In genomic region chr1:10774615-10775310, GRCh38 we compare ENCODE assay signal across 19 cellular contexts. TPM values are rescaled to one million over a fixed set of nuclear protein-coding genes. Genes with fewer than 3 reads are reported as not detected.
DNase-seq lines count a peak whose midpoint lies in the region; FAIRE-seq and TF ChIP-seq lines count a peak whose summit lies in the region.
"Had no signal": no experiment of that assay in that cellular context is flagged by ENCODE, and none has a peak within 500 bp of the region (broad histone marks: within the 10 kb centered on the region; RNA-seq: fewer than 3 reads in every experiment).

No MANE protein-coding gene starts in this region.

- no peaks in the 10 kb centered on the region for H3K9me2 ChIP-seq in OCI-LY7 (ENCODE audit: insufficient read depth, low read length)

- TF ChIP-seq CTCF in C4-2B (conservative IDR thresholded peaks at IDR 0.05) (no peak), VCaP (conservative IDR thresholded peaks at IDR 0.05) (no peak), keratinocyte (optimal IDR thresholded peaks at IDR 0.05 in 1 of 3, IDR thresholded peaks at IDR 0.05 in 1 of 3, conservative IDR thresholded peaks at IDR 0.05 in 1 of 3; ENCODE audit: extremely low read depth in 1 of 3, insufficient read depth in 2 of 3, low read length in 3 of 3) (no peak), OCI-LY7 (conservative IDR thresholded peaks at IDR 0.05; ENCODE audit: low read length) (no peak)

- H3K4me3 ChIP-seq in keratinocyte (ENCODE audit: control insufficient read depth in 2 of 3, extremely low read depth in 1 of 3, insufficient read depth in 2 of 3, low read depth in 1 of 3, low read length in 3 of 3) (peak overlapping the region in 2 of 3 experiments; percentile 49 to 52), rectal smooth muscle tissue (ENCODE audit: low read length) (no peak overlapping the region), OCI-LY7 (ENCODE audit: low read depth, low read length, poor library complexity, severe bottlenecking) (no peak overlapping the region)
- H3K4me3 ChIP-seq: SK-N-MC had no signal

- BruUV-seq in OCI-LY7 (replicated peaks; lab: Mats Ljungman, UMichigan), result no TSS peak

- H4K20me1 ChIP-seq in keratinocyte (ENCODE audit: control insufficient read depth, extremely low read depth, insufficient read depth, low read length), result no peaks in the 10 kb centered on the region
- no peaks in the 10 kb centered on the region for H4K20me1 ChIP-seq in OCI-LY7 (ENCODE audit: insufficient read depth, low read length)

- H3K4me1 ChIP-seq in keratinocyte (ENCODE audit: control insufficient read depth, extremely low read depth, insufficient read depth, low read length) (peaks cover 51% of the 10 kb centered on the region), rectal smooth muscle tissue (ENCODE audit: control insufficient read depth, insufficient read depth, low read length) (peaks cover 13% of the 10 kb centered on the region), OCI-LY7 (ENCODE audit: insufficient read depth, low read length, poor library complexity, severe bottlenecking) (no peaks in the 10 kb centered on the region)
- H3K4me1 ChIP-seq: BE2C had no signal

- no peaks in the 10 kb centered on the region for H3K9me1 ChIP-seq in keratinocyte (ENCODE audit: control insufficient read depth, extremely low read depth, insufficient read depth, low read length)

- H3K27me3 ChIP-seq in keratinocyte (ENCODE audit: control insufficient read depth, extremely low read depth, insufficient read depth, low read length), result no peaks in the 10 kb centered on the region
- H3K27me3 ChIP-seq in rectal smooth muscle tissue (ENCODE audit: control insufficient read depth, insufficient read depth, low read length), result no peaks in the 10 kb centered on the region
- H3K27me3 ChIP-seq: BE2C had no signal

- CTCF ChIA-PET in OCI-LY7 (lab: Charles Lee; ENCODE audit: unreplicated experiment), result no interaction called here

- POLR2A ChIA-PET in OCI-LY7 (lab: Charles Lee), result no interaction called here

- peak overlapping the region; percentile 46; the same call in 1 of the 2 replicates for H3K27ac ChIP-seq in C4-2B
- H3K27ac ChIP-seq in VCaP, result peak overlapping the region; percentile 80
- H3K27ac ChIP-seq in keratinocyte (ENCODE audit: control insufficient read depth, insufficient read depth, low read length), result no peak overlapping the region
- H3K27ac ChIP-seq in rectal smooth muscle tissue (ENCODE audit: low read depth, low read length), result peak overlapping the region; percentile 41
- no peak overlapping the region for H3K27ac ChIP-seq in OCI-LY7 (ENCODE audit: low read depth, low read length, poor library complexity, severe bottlenecking)
- H3K27ac ChIP-seq: RWPE1, SK-N-MC had no signal

- DNase-seq in keratinocyte (ENCODE audit: low read depth, low spot score) (no peak), OCI-LY7 (ENCODE audit: low spot score) (no peak), SIG-M5 treated with dmso at 0.1 percent for 504 hours (lab: John Stamatoyannopoulos, UW; ENCODE audit: unreplicated experiment) (no peak), NCI-H1048 (lab: John Stamatoyannopoulos, UW) (no peak), NCI-H2196 treated with DMSO at 0.1 percent for 48 hours (lab: John Stamatoyannopoulos, UW; ENCODE audit: unreplicated experiment) (no peak)
- DNase-seq: BE2C; CD8-positive, alpha-beta memory T cell; DMS 273 treated with DMSO at 0.1 percent for 48 hours; MV-4-11; NCI-H2107; NCI-H345; NCI-H526 treated with DMSO at 0.1 percent for 48 hours; OCI-M1 had no signal

- H3K79me2 ChIP-seq in keratinocyte (ENCODE audit: control insufficient read depth, insufficient read depth, low read length), result peaks cover 16% of the 10 kb centered on the region
- H3K79me2 ChIP-seq in OCI-LY7 (ENCODE audit: insufficient read depth, low read depth, low read length), result no peaks in the 10 kb centered on the region

- intact Hi-C loops in OCI-LY7 (cut with micrococcal nuclease; ENCODE audit: unreplicated experiment), result no loop called here

- FAIRE-seq in keratinocyte (lab: Jason Lieb, UNC), result peak; percentile 63
- FAIRE-seq: H54 had no signal

- H3K9ac ChIP-seq in keratinocyte (ENCODE audit: control insufficient read depth, extremely low read depth, insufficient read depth, low read length), result peak overlapping the region; percentile 26
- H3K9ac ChIP-seq in rectal smooth muscle tissue (ENCODE audit: low read length), result no peak overlapping the region

- dilution Hi-C loops in keratinocyte (cut with MboI; ENCODE audit: extremely low pct_ligation_motif_present, low sequenced_read_pairs), result no loop called here

- H3K4me2 ChIP-seq in keratinocyte (ENCODE audit: control insufficient read depth, extremely low read depth, insufficient read depth, low read depth, low read length) (peak overlapping the region; percentile 72), OCI-LY7 (ENCODE audit: low read length) (no peak overlapping the region)

- H2AFZ ChIP-seq in keratinocyte (ENCODE audit: control insufficient read depth, low read length) (peak overlapping the region; percentile 11), OCI-LY7 (ENCODE audit: low read length) (no peak overlapping the region)

- H3K36me3 ChIP-seq in keratinocyte (ENCODE audit: control insufficient read depth in 2 of 2, extremely low read depth in 1 of 2, insufficient read depth in 2 of 2, low read length in 2 of 2), result peaks cover 0 to 2% of the 10 kb centered on the region in 2 experiments
- H3K36me3 ChIP-seq in rectal smooth muscle tissue (ENCODE audit: control insufficient read depth, insufficient read depth, low read length), result no peaks in the 10 kb centered on the region
- H3K36me3 ChIP-seq in OCI-LY7 (ENCODE audit: insufficient read depth, low read length), result no peaks in the 10 kb centered on the region
- H3K36me3 ChIP-seq: BE2C had no signal

- H3K9me3 ChIP-seq in keratinocyte (ENCODE audit: control insufficient read depth, low read depth, low read length), result no peaks in the 10 kb centered on the region
- no peaks in the 10 kb centered on the region for H3K9me3 ChIP-seq in OCI-LY7 (ENCODE audit: low read length)
- H3K9me3 ChIP-seq: BE2C had no signal

RNA-seq across cellular contexts. Expression of gene CASZ1, which starts 21.7 kb away (rescaled TPM):
- 2.8 to 5.0 TPM (median 4.4 TPM) in 3 replicates for polyA plus RNA-seq in keratinocyte
- polyA plus RNA-seq in keratinocyte (2011; ENCODE audit: low read depth), result 66.1 TPM
- 2.4 and 4.8 TPM in 2 replicates for polyA plus RNA-seq in keratinocyte (2011; cell fraction: cytosol; rRNA removed)
- polyA plus RNA-seq in keratinocyte (2011; cell fraction: nucleus; rRNA removed), result 18.6 and 23.7 TPM in 2 replicates
- polyA plus RNA-seq in keratinocyte (2012; ENCODE audit: low replicate concordance), result 5.9 and 27.8 TPM in 2 replicates
- 5.2 to 17.9 TPM (median 7.7 TPM) in 3 replicates for polyA minus RNA-seq in keratinocyte
- 9.6 TPM for polyA minus RNA-seq in keratinocyte (2011; cell fraction: cytosol; rRNA and poly(A)+ RNA removed)
- 17.5 and 18.8 TPM in 2 replicates for polyA minus RNA-seq in keratinocyte (2011; cell fraction: nucleus; rRNA and poly(A)+ RNA removed)
- 1.8 and 3.3 TPM in 2 replicates for total RNA-seq in OCI-LY7 (2014; rRNA removed; shearing (Covaris generic))
- total RNA-seq in OCI-LY7 (2022), result 3.9 and 4.9 TPM in 2 replicates

Comparison
In these comparisons a context has a peak if more than half of its experiments do, and no peak if none do; other contexts are left out.
1. H3K27ac ChIP-seq: peak in C4-2B (single experiment), VCaP (single experiment) and rectal smooth muscle tissue (single experiment); none in keratinocyte (single experiment) and OCI-LY7 (single experiment).
2. H3K4me3 ChIP-seq: peak in keratinocyte (2 of 3); none in rectal smooth muscle tissue (single experiment) and OCI-LY7 (single experiment).